ENCODE assay signal across 13 cellular contexts in the genomic region with DNA sequence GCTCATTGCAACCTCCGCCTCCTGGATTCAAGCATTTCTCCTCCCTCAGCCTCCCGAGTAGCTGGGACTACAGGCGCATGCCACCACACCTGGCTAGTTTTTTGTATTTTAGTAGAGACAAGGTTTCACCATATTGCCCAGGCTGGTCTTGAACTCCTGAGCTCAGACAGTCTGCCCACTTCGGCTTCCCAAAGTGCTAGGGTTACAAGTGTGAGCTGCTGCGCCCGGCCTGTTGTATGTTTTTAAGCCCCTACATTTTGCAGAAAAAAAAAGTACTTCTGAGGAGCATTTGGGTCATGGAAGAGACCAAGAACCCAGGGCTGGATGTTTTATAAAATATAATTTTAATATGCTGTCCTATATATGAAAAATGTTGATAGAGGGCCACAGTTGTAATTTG. TPM values are rescaled to one million over a fixed set of nuclear protein-coding genes. Genes with fewer than 3 reads are reported as not detected.
DNase-seq lines count a peak whose midpoint lies in the region; ATAC-seq and TF ChIP-seq lines count a peak whose summit lies in the region.
"Not testable (repeated sequence)": the region's sequence is repeated elsewhere in the genome, so short reads cannot be mapped to it uniquely, and the experiment has no call there.
"Had no signal": no experiment of that assay in that cellular context is flagged by ENCODE, and none has a peak within 500 bp of the region (broad histone marks: within the 10 kb centered on the region; RNA-seq: fewer than 3 reads in every experiment).

No MANE protein-coding gene starts in this region.

- DNase-seq in CD4-positive, CD25-positive, alpha-beta regulatory T cell; RWPE1 (ENCODE audit: low spot score); activated B cell treated with CpG ODN at 0.5 μM for 24 hours; activated T-cell treated with anti-CD3 and anti-CD28 coated beads, Interleukin-2, amount 50 U/mL, for 72 hours; central memory CD8-positive, alpha-beta T cell (ENCODE audit: low spot score in 2 of 2); naive thymus-derived CD8-positive, alpha-beta T cell; stimulated activated naive B cell treated with anti-CD40 and anti-IgM and Interleukin-4, amounts not matched to agents 10 μg/mL and 1 μg/mL and 100 μg/mL, for 72 hours: not testable (repeated sequence)

- CTCF ChIA-PET in RWPE1 (lab: Yijun Ruan, JAX) (interaction anchor here (0.7 kb wide), 1 partner anchor 1456 kb away, joined by 4 read pairs; no protein-coding TSS in a partner anchor), activated B cell treated with CpG ODN at 0.5 μM for 24 hours (lab: Charles Lee) (interaction anchor here (1.6 kb wide), 1 partner anchor 12 kb away, joined by 11 read pairs; a partner anchor contains a TSS)

- TF ChIP-seq CTCF in RWPE1 (conservative IDR thresholded peaks at IDR 0.05; ENCODE audit: low read depth); activated B cell treated with CpG ODN at 0.5 μM for 24 hours (IDR thresholded peaks at IDR 0.05): not testable (repeated sequence)

- peak overlapping the region in 2 of 3 donors; percentile 36 to 47 for H3K27ac Mint-ChIP-seq in CD4-positive, CD25-positive, alpha-beta regulatory T cell
- peak overlapping the region; percentile 53 to 89 (median 71) for H3K27ac Mint-ChIP-seq in IgD-negative memory B cell
- peak overlapping the region; percentile 41 for H3K27ac Mint-ChIP-seq in activated B cell treated with CpG ODN at 0.5 μM for 24 hours
- peak overlapping the region; percentile 91 for H3K27ac Mint-ChIP-seq in activated T-cell treated with anti-CD3 and anti-CD28 coated beads, Interleukin-2, amount 50 U/mL, for 72 hours
- peak overlapping the region; percentile 22 for H3K27ac Mint-ChIP-seq in central memory CD8-positive, alpha-beta T cell (ENCODE audit: low read depth)
- peak overlapping the region in 6 of 10 donors; percentile 12 to 62 (median 27) for H3K27ac Mint-ChIP-seq in naive thymus-derived CD8-positive, alpha-beta T cell
- peak overlapping the region; percentile 20 for H3K27ac Mint-ChIP-seq in stimulated activated naive B cell treated with anti-CD40 and anti-IgM and Interleukin-4, amounts not matched to agents 10 μg/mL and 1 μg/mL and 100 μg/mL, for 72 hours

- H3K4me1 Mint-ChIP-seq in CD4-positive, CD25-positive, alpha-beta regulatory T cell = peaks cover 0 to 25% (median 17%) of the 10 kb centered on the region in 4 donors
- H3K4me1 Mint-ChIP-seq in IgD-negative memory B cell (peaks cover 25 to 31% (median 27%) of the 10 kb centered on the region in 3 donors), activated B cell treated with CpG ODN at 0.5 μM for 24 hours (peaks cover 41% of the 10 kb centered on the region)
- H3K4me1 Mint-ChIP-seq in activated T-cell treated with anti-CD3 and anti-CD28 coated beads, Interleukin-2, amount 50 U/mL, for 72 hours (ENCODE audit: low read depth) = peaks cover 12% of the 10 kb centered on the region
- peaks cover 37% of the 10 kb centered on the region for H3K4me1 Mint-ChIP-seq in central memory CD8-positive, alpha-beta T cell
- peaks cover 9 to 44% (median 31%) of the 10 kb centered on the region in 4 donors for H3K4me1 Mint-ChIP-seq in naive thymus-derived CD8-positive, alpha-beta T cell
- H3K4me1 Mint-ChIP-seq in stimulated activated naive B cell treated with anti-CD40 and anti-IgM and Interleukin-4, amounts not matched to agents 10 μg/mL and 1 μg/mL and 100 μg/mL, for 72 hours = peaks cover 33 to 73% of the 10 kb centered on the region in 2 donors

- H3K36me3 Mint-ChIP-seq in CD4-positive, CD25-positive, alpha-beta regulatory T cell; IgD-negative memory B cell: not testable (repeated sequence)
- H3K36me3 Mint-ChIP-seq in activated B cell treated with CpG ODN at 0.5 μM for 24 hours (ENCODE audit: low read depth) = peaks cover 55% of the 10 kb centered on the region
- peaks cover 5 to 17% of the 10 kb centered on the region in 2 donors for H3K36me3 Mint-ChIP-seq in activated T-cell treated with anti-CD3 and anti-CD28 coated beads, Interleukin-2, amount 50 U/mL, for 72 hours (ENCODE audit: insufficient read depth in 2 of 2)
- peaks cover 49% of the 10 kb centered on the region for H3K36me3 Mint-ChIP-seq in central memory CD8-positive, alpha-beta T cell (ENCODE audit: insufficient read depth)
- H3K36me3 Mint-ChIP-seq in naive thymus-derived CD8-positive, alpha-beta T cell = peaks cover 0 to 66% (median 3%) of the 10 kb centered on the region in 3 donors
- peaks cover 20 to 48% of the 10 kb centered on the region in 2 donors for H3K36me3 Mint-ChIP-seq in stimulated activated naive B cell treated with anti-CD40 and anti-IgM and Interleukin-4, amounts not matched to agents 10 μg/mL and 1 μg/mL and 100 μg/mL, for 72 hours

- intact Hi-C loops in activated B cell treated with CpG ODN at 0.5 μM for 24 hours (cut with micrococcal nuclease) = not testable (repeated sequence)

- not testable (repeated sequence) for H3K27ac ChIP-seq in CD4-positive, CD25-positive, alpha-beta regulatory T cell (ENCODE audit: insufficient read depth, low read length, poor library complexity, severe bottlenecking)
- 0 out of 2 replicates have a peak overlapping the region, but pooled peaks have one; percentile 15 for H3K27ac ChIP-seq in RWPE1

- not testable (repeated sequence) for H3K4me1 ChIP-seq in CD4-positive, CD25-positive, alpha-beta regulatory T cell (ENCODE audit: control insufficient read depth, insufficient read depth, low read length, poor library complexity, severe bottlenecking)

- not testable (repeated sequence) for ATAC-seq in CD4-positive, CD25-positive, alpha-beta regulatory T cell (ENCODE audit: low read depth in 2 of 2); activated B cell treated with CpG ODN at 0.5 μM for 24 hours (ENCODE audit: low read depth); activated T-cell treated with anti-CD3 and anti-CD28 coated beads, Interleukin-2, amount 50 U/mL, for 72 hours (replicated peaks in 1 of 2); central memory CD8-positive, alpha-beta T cell (replicated peaks; ENCODE audit: extremely low read depth, poor library complexity, severe bottlenecking); naive thymus-derived CD8-positive, alpha-beta T cell; stimulated activated naive B cell treated with anti-CD40 and anti-IgM and Interleukin-4, amounts not matched to agents 10 μg/mL and 1 μg/mL and 100 μg/mL, for 72 hours (replicated peaks)

- peaks cover 46% of the 10 kb centered on the region for H3K36me3 ChIP-seq in CD4-positive, CD25-positive, alpha-beta regulatory T cell (ENCODE audit: control insufficient read depth, insufficient read depth, low read length)

- H3K27me3 ChIP-seq in CD4-positive, CD25-positive, alpha-beta regulatory T cell (ENCODE audit: control insufficient read depth, insufficient read depth, low read length) = not testable (repeated sequence)

- not testable (repeated sequence) for H3K9me3 ChIP-seq in CD4-positive, CD25-positive, alpha-beta regulatory T cell (ENCODE audit: control insufficient read depth in 2 of 2, low read length in 2 of 2)

- not testable (repeated sequence) for H3K9me3 Mint-ChIP-seq in CD4-positive, CD25-positive, alpha-beta regulatory T cell; IgD-negative memory B cell; activated B cell treated with CpG ODN at 0.5 μM for 24 hours; activated T-cell treated with anti-CD3 and anti-CD28 coated beads, Interleukin-2, amount 50 U/mL, for 72 hours; central memory CD8-positive, alpha-beta T cell; naive thymus-derived CD8-positive, alpha-beta T cell; stimulated activated naive B cell treated with anti-CD40 and anti-IgM and Interleukin-4, amounts not matched to agents 10 μg/mL and 1 μg/mL and 100 μg/mL, for 72 hours

- not testable (repeated sequence) for H3K4me3 Mint-ChIP-seq in CD4-positive, CD25-positive, alpha-beta regulatory T cell; IgD-negative memory B cell; activated B cell treated with CpG ODN at 0.5 μM for 24 hours; activated T-cell treated with anti-CD3 and anti-CD28 coated beads, Interleukin-2, amount 50 U/mL, for 72 hours; central memory CD8-positive, alpha-beta T cell; naive thymus-derived CD8-positive, alpha-beta T cell; stimulated activated naive B cell treated with anti-CD40 and anti-IgM and Interleukin-4, amounts not matched to agents 10 μg/mL and 1 μg/mL and 100 μg/mL, for 72 hours

- not testable (repeated sequence) for H3K27me3 Mint-ChIP-seq in CD4-positive, CD25-positive, alpha-beta regulatory T cell; IgD-negative memory B cell; activated B cell treated with CpG ODN at 0.5 μM for 24 hours; activated T-cell treated with anti-CD3 and anti-CD28 coated beads, Interleukin-2, amount 50 U/mL, for 72 hours (ENCODE audit: low read depth); central memory CD8-positive, alpha-beta T cell; naive thymus-derived CD8-positive, alpha-beta T cell; stimulated activated naive B cell treated with anti-CD40 and anti-IgM and Interleukin-4, amounts not matched to agents 10 μg/mL and 1 μg/mL and 100 μg/mL, for 72 hours

- H3K4me3 ChIP-seq in CD4-positive, CD25-positive, alpha-beta regulatory T cell (ENCODE audit: low read depth, low read length) = not testable (repeated sequence)

- POLR2A ChIA-PET in RWPE1 (lab: Yijun Ruan, JAX; ENCODE audit: low non-redundant PET) = not testable (repeated sequence)
- POLR2A ChIA-PET in activated B cell treated with CpG ODN at 0.5 μM for 24 hours (lab: Charles Lee) = interaction anchor here (1.2 to 1.8 kb wide), 4 partner anchors 9 to 30 kb away, joined by 5 to 13 read pairs (median 6); a partner anchor contains a TSS
- POLR2A ChIA-PET in naive thymus-derived CD8-positive, alpha-beta T cell (lab: Charles Lee) = interaction anchor here (1.1 kb wide), 1 partner anchor 15 kb away, joined by 4 read pairs; a partner anchor contains a TSS

RNA-seq across cellular contexts. Expression of a gene that starts 12.5 kb away (rescaled TPM):
- 34.4 TPM for total RNA-seq in CD4-positive, CD25-positive, alpha-beta regulatory T cell
- 10 to 100 TPM; 55.0 to 70.0 (median 55.6) TPM for polyA plus RNA-seq in CD4-positive, CD25-positive, alpha-beta regulatory T cell
- polyA plus RNA-seq in IgD-negative memory B cell = 94.2 TPM
- total RNA-seq in activated B cell treated with CpG ODN at 0.5 μM for 24 hours = 46.1 and 51.4 TPM in 2 replicates
- 10 to 100 TPM; 39.7 to 48.8 TPM for total RNA-seq in activated T-cell treated with anti-CD3 and anti-CD28 coated beads, Interleukin-2, amount 50 U/mL, for 72 hours
- 10 to 100 TPM; 48.8 to 54.0 TPM for total RNA-seq in naive thymus-derived CD8-positive, alpha-beta T cell
- polyA plus RNA-seq in naive thymus-derived CD8-positive, alpha-beta T cell = 10 to 100 TPM; 38.0 to 68.9 (median 53.6) TPM

RNA-seq across cellular contexts. Expression of a gene that starts 15.2 kb away (rescaled TPM):
- not detected for total RNA-seq in CD4-positive, CD25-positive, alpha-beta regulatory T cell
- not detected for polyA plus RNA-seq in CD4-positive, CD25-positive, alpha-beta regulatory T cell
- polyA plus RNA-seq in IgD-negative memory B cell = 0.11 TPM
- total RNA-seq in activated B cell treated with CpG ODN at 0.5 μM for 24 hours = 1.0 and 1.2 TPM in 2 replicates
- total RNA-seq in activated T-cell treated with anti-CD3 and anti-CD28 coated beads, Interleukin-2, amount 50 U/mL, for 72 hours = under 1 TPM; 0.22 to 0.51 TPM
- under 1 TPM; 0.34 to 0.93 TPM for total RNA-seq in naive thymus-derived CD8-positive, alpha-beta T cell
- not detected for polyA plus RNA-seq in naive thymus-derived CD8-positive, alpha-beta T cell
- total RNA-seq: A172, Calu3, H1 had no signal
- polyA plus RNA-seq: CD14-positive monocyte; CD4-positive, alpha-beta memory T cell had no signal

RNA-seq across cellular contexts. Expression of a gene that starts 24.8 kb away (rescaled TPM):
- 29.9 TPM for total RNA-seq in CD4-positive, CD25-positive, alpha-beta regulatory T cell
- polyA plus RNA-seq in CD4-positive, CD25-positive, alpha-beta regulatory T cell = 10 to 100 TPM; 65.4 to 89.3 (median 75.5) TPM
- polyA plus RNA-seq in IgD-negative memory B cell = 61.5 TPM
- 40.0 and 43.3 TPM in 2 replicates for total RNA-seq in activated B cell treated with CpG ODN at 0.5 μM for 24 hours
- 10 to 100 TPM; 22.8 to 29.9 TPM for total RNA-seq in activated T-cell treated with anti-CD3 and anti-CD28 coated beads, Interleukin-2, amount 50 U/mL, for 72 hours
- 10 to 100 TPM; 23.2 to 27.8 TPM for total RNA-seq in naive thymus-derived CD8-positive, alpha-beta T cell
- 10 to 100 TPM; 63.1 to 68.9 (median 63.4) TPM for polyA plus RNA-seq in naive thymus-derived CD8-positive, alpha-beta T cell

RNA-seq across cellular contexts. Expression of a gene that starts 48.5 kb away (rescaled TPM):
- total RNA-seq in CD4-positive, CD25-positive, alpha-beta regulatory T cell = 83.0 TPM
- polyA plus RNA-seq in CD4-positive, CD25-positive, alpha-beta regulatory T cell = 10 to 100 TPM; 24.3 to 29.3 (median 27.0) TPM
- 30.4 TPM for polyA plus RNA-seq in IgD-negative memory B cell
- 58.4 and 64.0 TPM in 2 replicates for total RNA-seq in activated B cell treated with CpG ODN at 0.5 μM for 24 hours
- 10 to 100 TPM; 36.4 to 39.5 TPM for total RNA-seq in activated T-cell treated with anti-CD3 and anti-CD28 coated beads, Interleukin-2, amount 50 U/mL, for 72 hours
- 10 to 100 TPM; 78.0 to 79.0 TPM for total RNA-seq in naive thymus-derived CD8-positive, alpha-beta T cell
- 10 to 100 TPM; 19.3 to 44.5 (median 19.8) TPM for polyA plus RNA-seq in naive thymus-derived CD8-positive, alpha-beta T cell

RNA-seq across cellular contexts. Expression of a gene that starts 49.8 kb away (rescaled TPM):
- total RNA-seq in CD4-positive, CD25-positive, alpha-beta regulatory T cell = 33.7 TPM
- 100 to 1,000 TPM in 3 of 4 donors, 10 to 100 TPM in 1; 98.4 to 124 (median 110) TPM for polyA plus RNA-seq in CD4-positive, CD25-positive, alpha-beta regulatory T cell
- polyA plus RNA-seq in IgD-negative memory B cell = 106 TPM
- 39.8 and 43.3 TPM in 2 replicates for total RNA-seq in activated B cell treated with CpG ODN at 0.5 μM for 24 hours
- total RNA-seq in activated T-cell treated with anti-CD3 and anti-CD28 coated beads, Interleukin-2, amount 50 U/mL, for 72 hours = 10 to 100 TPM; 42.7 to 43.5 TPM
- total RNA-seq in naive thymus-derived CD8-positive, alpha-beta T cell = 10 to 100 TPM; 33.3 to 34.5 TPM
- 10 to 100 TPM; 88.4 to 97.6 (median 96.8) TPM for polyA plus RNA-seq in naive thymus-derived CD8-positive, alpha-beta T cell

Comparison
In these comparisons a context has a peak if more than half of its experiments do, and no peak if none do; other contexts are left out.
1. H3K27ac Mint-ChIP-seq: peak in every context shown above with its lines; median percentile 91 in activated T-cell treated with anti-CD3 and anti-CD28 coated beads, Interleukin-2, amount 50 U/mL, for 72 hours; 71 in IgD-negative memory B cell; 42 in CD4-positive, CD25-positive, alpha-beta regulatory T cell; 41 in activated B cell treated with CpG ODN at 0.5 μM for 24 hours; 27 in naive thymus-derived CD8-positive, alpha-beta T cell; 22 in central memory CD8-positive, alpha-beta T cell; 20 in stimulated activated naive B cell treated with anti-CD40 and anti-IgM and Interleukin-4, amounts not matched to agents 10 μg/mL and 1 μg/mL and 100 μg/mL, for 72 hours.